ENCODE assay signal across 1 cellular context in the genomic region with DNA sequence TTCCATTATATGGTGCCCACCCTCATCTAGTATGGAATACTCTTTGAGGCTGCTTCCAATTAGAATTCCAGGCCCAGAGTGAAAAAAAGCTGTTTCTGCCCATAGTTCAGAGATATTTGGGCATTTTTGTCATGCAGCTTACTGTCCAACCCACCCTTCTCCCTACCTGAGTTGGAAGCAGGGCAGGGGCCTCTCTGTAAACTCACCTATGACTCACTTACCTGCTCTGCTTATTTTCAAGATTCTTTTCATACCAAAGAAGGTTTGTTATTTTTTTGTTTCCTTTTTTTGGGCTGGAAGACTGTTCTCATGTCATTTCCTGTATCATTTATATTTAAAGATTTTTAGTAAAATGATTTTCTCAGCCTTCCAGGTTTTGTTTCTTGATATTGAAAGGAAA.
TF ChIP-seq lines count a peak whose summit lies in the region.

No MANE protein-coding gene starts in this region.

TF ChIP-seq in HepG2, 621 proteins besides CTCF, POLR2A, EP300 and RAD21:
- TF ChIP-seq ZNF3 (CRISPR knock-in tag; IDR thresholded peaks at IDR 0.05) (no peak), HOXD1 (CRISPR knock-in tag; IDR thresholded peaks at IDR 0.05) (no peak), MBNL3 (CRISPR knock-in tag; conservative IDR thresholded peaks at IDR 0.05) (no peak), ZNF367 (CRISPR knock-in tag; IDR thresholded peaks at IDR 0.05; ENCODE audit: borderline replicate concordance) (no peak), ZIK1 (CRISPR knock-in tag; IDR thresholded peaks at IDR 0.05; ENCODE audit: borderline replicate concordance, low read depth) (no peak), ZNF333 (CRISPR knock-in tag; IDR thresholded peaks at IDR 0.05; ENCODE audit: borderline replicate concordance) (no peak), SOX13 (IDR thresholded peaks at IDR 0.05) (no peak), SOX13 (CRISPR knock-in tag; conservative IDR thresholded peaks at IDR 0.05 in 1 of 2, IDR thresholded peaks at IDR 0.05 in 1 of 2) (no peak), RBM39 (IDR thresholded peaks at IDR 0.05; ENCODE audit: low read depth, low read length, poor library complexity, severe bottlenecking) (no peak), SMARCC2 (IDR thresholded peaks at IDR 0.05) (no peak), BHLHE40 (IDR thresholded peaks at IDR 0.05; ENCODE audit: low read length) (no peak), ZEB1 (IDR thresholded peaks at IDR 0.05; ENCODE audit: insufficient replicate concordance, low read depth) (peak; percentile 87), ZKSCAN5 (CRISPR knock-in tag; IDR thresholded peaks at IDR 0.05) (no peak), ZNF232 (CRISPR knock-in tag; IDR thresholded peaks at IDR 0.05; ENCODE audit: borderline replicate concordance) (no peak), HNRNPL (IDR thresholded peaks at IDR 0.05; ENCODE audit: low read depth, low read length) (no peak), PRMT3 (CRISPR knock-in tag; IDR thresholded peaks at IDR 0.05; ENCODE audit: borderline replicate concordance, low read depth) (no peak), ZNF431 (CRISPR knock-in tag; IDR thresholded peaks at IDR 0.05; ENCODE audit: borderline replicate concordance, low read depth) (no peak), NFE2L1 (CRISPR knock-in tag; IDR thresholded peaks at IDR 0.05; ENCODE audit: borderline replicate concordance) (no peak), ZNF777 (CRISPR knock-in tag; IDR thresholded peaks at IDR 0.05) (no peak), ZNF605 (CRISPR knock-in tag; IDR thresholded peaks at IDR 0.05) (no peak), JUN (CRISPR knock-in tag; IDR thresholded peaks at IDR 0.05) (no peak), ZNF430 (CRISPR knock-in tag; IDR thresholded peaks at IDR 0.05) (no peak), TEAD3 (CRISPR knock-in tag; optimal IDR thresholded peaks at IDR 0.05; ENCODE audit: borderline replicate concordance) (peak; percentile 44), FOSL2 (CRISPR knock-in tag; IDR thresholded peaks at IDR 0.05) (0 out of 2 replicates have a peak, but pooled peaks have one; percentile 25)
- TF ChIP-seq, protein P1, sequence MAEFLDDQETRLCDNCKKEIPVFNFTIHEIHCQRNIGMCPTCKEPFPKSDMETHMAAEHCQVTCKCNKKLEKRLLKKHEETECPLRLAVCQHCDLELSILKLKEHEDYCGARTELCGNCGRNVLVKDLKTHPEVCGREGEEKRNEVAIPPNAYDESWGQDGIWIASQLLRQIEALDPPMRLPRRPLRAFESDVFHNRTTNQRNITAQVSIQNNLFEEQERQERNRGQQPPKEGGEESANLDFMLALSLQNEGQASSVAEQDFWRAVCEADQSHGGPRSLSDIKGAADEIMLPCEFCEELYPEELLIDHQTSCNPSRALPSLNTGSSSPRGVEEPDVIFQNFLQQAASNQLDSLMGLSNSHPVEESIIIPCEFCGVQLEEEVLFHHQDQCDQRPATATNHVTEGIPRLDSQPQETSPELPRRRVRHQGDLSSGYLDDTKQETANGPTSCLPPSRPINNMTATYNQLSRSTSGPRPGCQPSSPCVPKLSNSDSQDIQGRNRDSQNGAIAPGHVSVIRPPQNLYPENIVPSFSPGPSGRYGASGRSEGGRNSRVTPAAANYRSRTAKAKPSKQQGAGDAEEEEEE (CRISPR knock-in tag; IDR thresholded peaks at IDR 0.05; ENCODE audit: borderline replicate concordance), result no peak
- TF ChIP-seq, protein P2, sequence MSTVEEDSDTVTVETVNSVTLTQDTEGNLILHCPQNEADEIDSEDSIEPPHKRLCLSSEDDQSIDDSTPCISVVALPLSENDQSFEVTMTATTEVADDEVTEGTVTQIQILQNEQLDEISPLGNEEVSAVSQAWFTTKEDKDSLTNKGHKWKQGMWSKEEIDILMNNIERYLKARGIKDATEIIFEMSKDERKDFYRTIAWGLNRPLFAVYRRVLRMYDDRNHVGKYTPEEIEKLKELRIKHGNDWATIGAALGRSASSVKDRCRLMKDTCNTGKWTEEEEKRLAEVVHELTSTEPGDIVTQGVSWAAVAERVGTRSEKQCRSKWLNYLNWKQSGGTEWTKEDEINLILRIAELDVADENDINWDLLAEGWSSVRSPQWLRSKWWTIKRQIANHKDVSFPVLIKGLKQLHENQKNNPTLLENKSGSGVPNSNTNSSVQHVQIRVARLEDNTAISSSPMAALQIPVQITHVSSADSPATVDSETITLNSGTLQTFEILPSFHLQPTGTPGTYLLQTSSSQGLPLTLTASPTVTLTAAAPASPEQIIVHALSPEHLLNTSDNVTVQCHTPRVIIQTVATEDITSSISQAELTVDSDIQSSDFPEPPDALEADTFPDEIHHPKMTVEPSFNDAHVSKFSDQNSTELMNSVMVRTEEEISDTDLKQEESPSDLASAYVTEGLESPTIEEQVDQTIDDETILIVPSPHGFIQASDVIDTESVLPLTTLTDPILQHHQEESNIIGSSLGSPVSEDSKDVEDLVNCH (CRISPR knock-in tag; IDR thresholded peaks at IDR 0.05), result no peak
- TF ChIP-seq, protein P3, sequence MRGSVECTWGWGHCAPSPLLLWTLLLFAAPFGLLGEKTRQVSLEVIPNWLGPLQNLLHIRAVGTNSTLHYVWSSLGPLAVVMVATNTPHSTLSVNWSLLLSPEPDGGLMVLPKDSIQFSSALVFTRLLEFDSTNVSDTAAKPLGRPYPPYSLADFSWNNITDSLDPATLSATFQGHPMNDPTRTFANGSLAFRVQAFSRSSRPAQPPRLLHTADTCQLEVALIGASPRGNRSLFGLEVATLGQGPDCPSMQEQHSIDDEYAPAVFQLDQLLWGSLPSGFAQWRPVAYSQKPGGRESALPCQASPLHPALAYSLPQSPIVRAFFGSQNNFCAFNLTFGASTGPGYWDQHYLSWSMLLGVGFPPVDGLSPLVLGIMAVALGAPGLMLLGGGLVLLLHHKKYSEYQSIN (CRISPR knock-in tag; IDR thresholded peaks at IDR 0.05; ENCODE audit: borderline replicate concordance), result no peak
- TF ChIP-seq, protein P4, sequence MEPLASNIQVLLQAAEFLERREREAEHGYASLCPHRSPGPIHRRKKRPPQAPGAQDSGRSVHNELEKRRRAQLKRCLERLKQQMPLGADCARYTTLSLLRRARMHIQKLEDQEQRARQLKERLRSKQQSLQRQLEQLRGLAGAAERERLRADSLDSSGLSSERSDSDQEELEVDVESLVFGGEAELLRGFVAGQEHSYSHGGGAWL (CRISPR knock-in tag; IDR thresholded peaks at IDR 0.05), result no peak
